ENCODE assay signal across 22 cellular contexts in genomic region chr14:56678838-56679237, GRCh38.
"Had no signal": no experiment of that assay in that cellular context is flagged by ENCODE, and none has a peak within 500 bp of the region (broad histone marks: within the 10 kb centered on the region; RNA-seq: fewer than 3 reads in every experiment).

No MANE protein-coding gene starts in this region.

- ATAC-seq: stimulated activated effector memory CD8-positive, alpha-beta T cell treated with anti-CD3 and anti-CD28 coated beads, Interleukin-12 subunit alpha, Interleukin-12 subunit beta, amount 100 ng/mL, for 72 hours; stimulated activated memory B cell treated with anti-CD40 and anti-IgM and Interleukin-4, amounts not matched to agents 10 μg/mL and 1 μg/mL and 100 μg/mL, for 72 hours; stimulated activated naive B cell treated with anti-CD40 and anti-IgM and Interleukin-4, amounts not matched to agents 10 μg/mL and 1 μg/mL and 100 μg/mL, for 72 hours; stimulated activated naive CD8-positive, alpha-beta T cell treated with anti-CD3 and anti-CD28 coated beads, Interleukin-15, amount 100 ng/mL, for 72 hours; stimulated activated naive CD8-positive, alpha-beta T cell treated with anti-CD3 and anti-CD28 coated beads, Interleukin-15, Interleukin-2, amounts not matched to agents 100 U/mL and 50 U/mL, for 24 hours; upper lobe of right lung had no signal

- DNase-seq: stimulated activated CD4-positive, alpha-beta T cell treated with anti-CD3 and anti-CD28 coated beads, Interleukin-2, amount 100 ng/mL, for 48 hours; stimulated activated CD4-positive, alpha-beta T cell treated with anti-CD3 and anti-CD28 coated beads, Interleukin-4, amount 100 ng/mL, for 1 hour; stimulated activated CD4-positive, alpha-beta T cell treated with anti-CD3 and anti-CD28 coated beads, Interleukin-4, amount 100 ng/mL, for 24 hours; stimulated activated CD4-positive, alpha-beta T cell treated with anti-CD3 and anti-CD28 coated beads, Interleukin-4, amount 100 ng/mL, for 4 hours; stimulated activated CD8-positive, alpha-beta memory T cell treated with anti-CD3 and anti-CD28 coated beads, Interleukin-4, amount 100 ng/mL, for 48 hours; stimulated activated naive B cell treated with anti-CD40 and anti-IgM and Interleukin-4, amounts not matched to agents 10 μg/mL and 1 μg/mL and 100 μg/mL, for 72 hours; stimulated activated naive CD4-positive, alpha-beta T cell; stimulated activated naive CD4-positive, alpha-beta T cell treated with Interleukin-2 at 50 U/mL for 16 hours; stimulated activated naive CD8-positive, alpha-beta T cell treated with anti-CD3 and anti-CD28 coated beads, Interleukin-15, amount 100 ng/mL, for 72 hours; stimulated activated naive CD8-positive, alpha-beta T cell treated with anti-CD3 and anti-CD28 coated beads, Interleukin-15, Interleukin-2, amounts not matched to agents 100 U/mL and 50 U/mL, for 24 hours; stomach; substantia nigra; testis; thyroid gland; tibial artery; transverse colon; trophoblast cell; upper lobe of left lung; upper lobe of right lung; uterus had no signal
